Comparison of ENCODE assay signal across 8 cellular contexts in genomic region chr1:53014791-53015507, GRCh38. TPM values are rescaled to one million over a fixed set of nuclear protein-coding genes. Genes with fewer than 3 reads are reported as not detected.
A peak's percentile ranks its signal among the peaks of the same experiment; 100 is the strongest.
DNase-seq lines count a peak whose midpoint lies in the region; ATAC-seq and TF ChIP-seq lines count a peak whose summit lies in the region.

No MANE protein-coding gene starts in this region.

- H3K27ac ChIP-seq in HL-60 (replicated peaks) (peak overlapping the region; percentile 61), lung (ENCODE audit: low read depth in 1 of 2, low read length in 1 of 2) (peak overlapping the region in 1 of 2 donors; percentile 70)

- no peaks in the 10 kb centered on the region for H3K27me3 ChIP-seq in BJ (ENCODE audit: control insufficient read depth, insufficient read depth, low read length)
- no peaks in the 10 kb centered on the region for H3K27me3 ChIP-seq in HL-60 (ENCODE audit: insufficient read depth, poor library complexity, severe bottlenecking)
- H3K27me3 ChIP-seq in lung (ENCODE audit: control insufficient read depth, insufficient read depth): no peaks in the 10 kb centered on the region

- H3K27ac Mint-ChIP-seq in activated CD4-positive, alpha-beta memory T cell treated with anti-CD3 and anti-CD28 coated beads for 36 hours: peak overlapping the region; percentile 77

- peak; percentile 32 for DNase-seq in BJ (ENCODE audit: low read depth)
- DNase-seq in HL-60 (ENCODE audit: low read depth in 1 of 2, low spot score in 1 of 2): peak; percentile 94
- peak; percentile 58 for DNase-seq in NCI-H82 treated with DMSO at 0.1 percent for 48 hours (lab: John Stamatoyannopoulos, UW; ENCODE audit: unreplicated experiment)
- peak; percentile 86 for DNase-seq in activated CD4-positive, alpha-beta memory T cell treated with anti-CD3 and anti-CD28 coated beads for 36 hours
- peak; percentile 54 for DNase-seq in effector CD8-positive, alpha-beta T cell (lab: John Stamatoyannopoulos, UW)
- peak; percentile 77 for DNase-seq in lung (ENCODE audit: low spot score)
- DNase-seq in stimulated activated CD4-positive, alpha-beta T cell treated with anti-CD3 and anti-CD28 coated beads, TNF-alpha, amount 100 ng/mL, for 24 hours (ENCODE audit: low read depth in 3 of 3): peak; percentile 47 to 62 (median 53)

- H3K4me3 ChIP-seq in BJ (ENCODE audit: low read depth, low read length) (peak overlapping the region; percentile 64), HL-60 (replicated peaks; ENCODE audit: insufficient read depth, low read length) (peak overlapping the region; percentile 65), lung (peak overlapping the region; percentile 81)

- no peaks in the 10 kb centered on the region for H3K36me3 ChIP-seq in BJ (ENCODE audit: control insufficient read depth, insufficient read depth, low read length)
- H3K36me3 ChIP-seq in lung (ENCODE audit: control insufficient read depth in 2 of 2, insufficient read depth in 2 of 2, low read length in 2 of 2): peaks cover 0 to 2% of the 10 kb centered on the region in 2 donors

- intact Hi-C loops in activated CD4-positive, alpha-beta memory T cell treated with anti-CD3 and anti-CD28 coated beads for 36 hours (cut with micrococcal nuclease): loop anchor here (1.0 to 10.0 kb wide), 2 partner anchors 170 to 317 kb away; partner anchors contain the start of gene COA7

- ATAC-seq in GM19351 (IDR thresholded peaks at IDR 0.05; ENCODE audit: unreplicated experiment) (peak; percentile 90), lung (ENCODE audit: insufficient read depth, low FRiP score) (peak; percentile 93)

- H3K9me3 Mint-ChIP-seq in activated CD4-positive, alpha-beta memory T cell treated with anti-CD3 and anti-CD28 coated beads for 36 hours: no peaks in the 10 kb centered on the region

- H3K9me3 ChIP-seq in lung (ENCODE audit: control insufficient read depth in 2 of 2, insufficient read depth in 1 of 2, low read length in 1 of 2): no peaks in the 10 kb centered on the region

- WGBS in lung, 2 donors: 1 to 3% methylated on average over 9 of the region's 9 CpGs

- TF ChIP-seq CTCF in BJ (IDR thresholded peaks at IDR 0.05; ENCODE audit: insufficient read depth, low read depth, low read length) (no peak), HL-60 (IDR thresholded peaks at IDR 0.05; ENCODE audit: insufficient read depth, low read length) (no peak), lung (IDR thresholded peaks at IDR 0.05; ENCODE audit: control extremely low read depth, extremely low read depth) (no peak)

- POLR2A ChIA-PET in BJ (lab: Charles Lee): no interaction called here
- POLR2A ChIA-PET in activated CD4-positive, alpha-beta memory T cell treated with anti-CD3 and anti-CD28 coated beads for 36 hours (lab: Charles Lee): interaction anchor here (0.5 to 1.1 kb wide), 2 partner anchors 30 to 88 kb away, joined by 3 read pairs; partner anchors contain the start of gene SCP2

- H3K36me3 Mint-ChIP-seq in activated CD4-positive, alpha-beta memory T cell treated with anti-CD3 and anti-CD28 coated beads for 36 hours: peaks cover 4% of the 10 kb centered on the region

- no peaks in the 10 kb centered on the region for H3K27me3 Mint-ChIP-seq in activated CD4-positive, alpha-beta memory T cell treated with anti-CD3 and anti-CD28 coated beads for 36 hours

- CTCF ChIA-PET in BJ (lab: Yijun Ruan, JAX): interaction anchor here (0.9 to 1.5 kb wide), 4 partner anchors 10 to 171 kb away, joined by 3 to 4 read pairs (median 3); no protein-coding TSS in a partner anchor
- CTCF ChIA-PET in activated CD4-positive, alpha-beta memory T cell treated with anti-CD3 and anti-CD28 coated beads for 36 hours (lab: Charles Lee): interaction anchor here (1.7 to 2.2 kb wide), 2 partner anchors 93 to 167 kb away, joined by 7 to 8 read pairs; partner anchors contain the start of gene ECHDC2

- H3K4me3 Mint-ChIP-seq in activated CD4-positive, alpha-beta memory T cell treated with anti-CD3 and anti-CD28 coated beads for 36 hours: peak overlapping the region; percentile 72

- H3K4me1 ChIP-seq in lung (ENCODE audit: control insufficient read depth in 2 of 2, insufficient read depth in 2 of 2, low read length in 2 of 2): peaks cover 0 to 10% of the 10 kb centered on the region in 2 donors

- H3K4me1 Mint-ChIP-seq in activated CD4-positive, alpha-beta memory T cell treated with anti-CD3 and anti-CD28 coated beads for 36 hours (ENCODE audit: low read depth): peaks cover 27% of the 10 kb centered on the region

RNA-seq across cellular contexts. Expression of gene PODN, which starts 47.1 kb away (rescaled TPM):
- polyA plus RNA-seq in BJ (2011; rRNA removed) (54.5 and 107 TPM in 2 replicates), lung (10 to 100 TPM; 16.4 to 27.0 TPM)
- polyA minus RNA-seq in BJ (2011; rRNA and poly(A)+ RNA removed): 29.5 and 31.6 TPM in 2 replicates
- total RNA-seq in activated CD4-positive, alpha-beta memory T cell treated with anti-CD3 and anti-CD28 coated beads for 36 hours: not detected
- total RNA-seq in lung: 10 to 100 TPM; 12.9 to 40.9 TPM

Comparison
In these comparisons a context has a peak if more than half of its experiments do, and no peak if none do; other contexts are left out.
1. DNase-seq: peak in every context shown above with its lines; median percentile 94 in HL-60; 86 in activated CD4-positive, alpha-beta memory T cell treated with anti-CD3 and anti-CD28 coated beads for 36 hours; 77 in lung; 58 in NCI-H82 treated with DMSO at 0.1 percent for 48 hours; 54 in effector CD8-positive, alpha-beta T cell; 53 in stimulated activated CD4-positive, alpha-beta T cell treated with anti-CD3 and anti-CD28 coated beads, TNF-alpha, amount 100 ng/mL, for 24 hours; 32 in BJ.
2. RNA of gene PODN, which starts 47.1 kb away (total RNA-seq): 12.9 to 40.9 TPM in lung; not detected in activated CD4-positive, alpha-beta memory T cell treated with anti-CD3 and anti-CD28 coated beads for 36 hours; every median in the first group is over 10 times any median in the second.
3. Peak in every context shown above with its lines, with median percentiles within 50 percentile points of each other: H3K4me3 ChIP-seq.